Comparison of ENCODE assay signal across 8 cellular contexts in the genomic region with DNA sequence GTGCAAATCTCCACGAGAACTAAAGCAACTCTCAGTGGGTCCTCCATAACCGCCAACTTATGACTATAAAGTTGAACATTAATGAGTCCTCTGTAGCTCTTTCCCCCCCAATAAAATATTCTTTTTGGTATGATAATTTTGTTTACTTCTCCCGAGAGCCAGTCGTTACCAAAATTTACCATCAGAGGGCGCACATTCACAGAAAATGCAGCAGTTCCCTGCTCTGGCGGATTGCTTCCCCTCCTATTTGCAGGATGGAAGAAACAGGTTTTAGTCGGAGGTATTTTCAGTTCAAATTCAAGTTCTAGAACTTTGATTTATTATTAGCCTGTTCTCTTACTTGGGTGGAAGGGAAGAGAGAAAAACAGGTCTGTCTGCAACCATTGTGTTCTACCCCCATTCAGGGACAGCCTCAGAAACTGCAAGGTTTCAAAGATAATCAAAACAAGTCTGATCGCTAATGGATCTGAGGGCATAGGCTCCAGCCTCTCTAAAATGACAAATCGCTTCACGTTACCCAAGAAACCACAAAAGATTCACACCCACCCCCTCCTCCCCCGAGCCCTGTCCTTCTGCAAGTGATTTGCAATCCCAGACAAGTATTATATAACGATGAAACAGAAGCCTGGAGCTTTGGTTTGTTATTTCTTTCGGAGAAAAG.
DNase-seq lines count a peak whose midpoint lies in the region; ATAC-seq and TF ChIP-seq lines count a peak whose summit lies in the region.

No MANE protein-coding gene starts in this region.

- H4K20me1 ChIP-seq in SU-DHL-6 (ENCODE audit: low read depth, low read length), result no peaks in the 10 kb centered on the region

- TF ChIP-seq CTCF in natural killer cell (IDR thresholded peaks at IDR 0.05) (peak; percentile 69), SU-DHL-6 (IDR thresholded peaks at IDR 0.05; ENCODE audit: insufficient read depth, low read length, poor library complexity, severe bottlenecking) (peak; percentile 46)

- H3F3A ChIP-seq in SU-DHL-6 (ENCODE audit: insufficient read depth), result no peaks in the 10 kb centered on the region

- intact Hi-C loops in natural killer cell (cut with micrococcal nuclease), result loop anchor here (1.0 kb wide), 1 partner anchor 950 kb away; no protein-coding TSS in a partner anchor
- intact Hi-C loops in sciatic nerve (cut with DNase I), result loop anchor here (5.0 kb wide), 1 partner anchor 1292 kb away; no protein-coding TSS in a partner anchor

- no peaks in the 10 kb centered on the region for H3K9me3 Mint-ChIP-seq in natural killer cell
- H3K9me3 Mint-ChIP-seq in natural killer cell treated with Interleukin-12 subunit alpha and Interleukin-12 subunit beta and Interleukin-15 and Interleukin-18, amount 100 ng/mL, for 72 hours, result no peaks in the 10 kb centered on the region

- no peak overlapping the region for H3K4me2 ChIP-seq in SU-DHL-6 (ENCODE audit: low read depth, low read length, poor library complexity, severe bottlenecking)

- peaks cover 36 to 62% of the 10 kb centered on the region in 2 donors for H3K27me3 Mint-ChIP-seq in natural killer cell (ENCODE audit: low read depth in 2 of 2)
- H3K27me3 Mint-ChIP-seq in natural killer cell treated with Interleukin-12 subunit alpha and Interleukin-12 subunit beta and Interleukin-15 and Interleukin-18, amount 100 ng/mL, for 72 hours, result peaks cover 32 to 33% of the 10 kb centered on the region in 2 donors

- H3K4me3 ChIP-seq in SU-DHL-6 (ENCODE audit: insufficient read depth, low read length, poor library complexity, severe bottlenecking), result no peak overlapping the region

- H3K36me3 Mint-ChIP-seq in natural killer cell, result no peaks in the 10 kb centered on the region
- no peaks in the 10 kb centered on the region for H3K36me3 Mint-ChIP-seq in natural killer cell treated with Interleukin-12 subunit alpha and Interleukin-12 subunit beta and Interleukin-15 and Interleukin-18, amount 100 ng/mL, for 72 hours

- no peaks in the 10 kb centered on the region for H3K36me3 ChIP-seq in SU-DHL-6 (ENCODE audit: low read length)

- H3K79me2 ChIP-seq in SU-DHL-6 (ENCODE audit: insufficient read depth, low read length), result no peaks in the 10 kb centered on the region

- no peak overlapping the region for H3K9ac ChIP-seq in SU-DHL-6 (ENCODE audit: low read length)

- DNase-seq in natural killer cell (peak; percentile 16), NAMALWA (ENCODE audit: low spot score) (peak; percentile 64), amniotic stem cell (lab: John Stamatoyannopoulos, UW) (peak; percentile 1), hepatic stellate cell (ENCODE audit: low spot score) (peak; percentile 19), sciatic nerve (ENCODE audit: low spot score) (peak; percentile 78)
- no peak for DNase-seq in natural killer cell treated with Interleukin-12 subunit alpha and Interleukin-12 subunit beta and Interleukin-15 and Interleukin-18, amount 100 ng/mL, for 72 hours (ENCODE audit: low spot score)

- H3K27ac ChIP-seq in SU-DHL-6 (ENCODE audit: low read depth, low read length), result no peak overlapping the region

- no peaks in the 10 kb centered on the region for H3K4me1 Mint-ChIP-seq in natural killer cell
- H3K4me1 Mint-ChIP-seq in natural killer cell treated with Interleukin-12 subunit alpha and Interleukin-12 subunit beta and Interleukin-15 and Interleukin-18, amount 100 ng/mL, for 72 hours (ENCODE audit: low read depth in 2 of 2), result peaks cover 6 to 15% of the 10 kb centered on the region in 2 donors

- H3K9me3 ChIP-seq in SU-DHL-6 (ENCODE audit: insufficient read depth, low read length), result no peaks in the 10 kb centered on the region

- H3K9me2 ChIP-seq in SU-DHL-6 (replicated peaks; ENCODE audit: insufficient read depth, low read length), result no peaks in the 10 kb centered on the region

- no peak overlapping the region for H2AFZ ChIP-seq in SU-DHL-6 (ENCODE audit: low read depth, low read length, severe bottlenecking)

- ATAC-seq in natural killer cell (peak in 2 of 3 donors; percentile 54 to 61), sciatic nerve (peak; percentile 75), HG02798 (IDR thresholded peaks at IDR 0.05; ENCODE audit: poor library complexity, unreplicated experiment) (no peak)
- no peak for ATAC-seq in natural killer cell treated with Interleukin-12 subunit alpha and Interleukin-12 subunit beta and Interleukin-15 and Interleukin-18, amount 100 ng/mL, for 72 hours

- no peaks in the 10 kb centered on the region for H3K27me3 ChIP-seq in SU-DHL-6 (ENCODE audit: low read length)

- H3K4me3 Mint-ChIP-seq in natural killer cell, result no peak overlapping the region
- H3K4me3 Mint-ChIP-seq in natural killer cell treated with Interleukin-12 subunit alpha and Interleukin-12 subunit beta and Interleukin-15 and Interleukin-18, amount 100 ng/mL, for 72 hours, result no peak overlapping the region

- no peak overlapping the region for H3K27ac Mint-ChIP-seq in natural killer cell
- H3K27ac Mint-ChIP-seq in natural killer cell treated with Interleukin-12 subunit alpha and Interleukin-12 subunit beta and Interleukin-15 and Interleukin-18, amount 100 ng/mL, for 72 hours, result no peak overlapping the region

Comparison
In these comparisons a context has a peak if more than half of its experiments do, and no peak if none do; other contexts are left out.
1. ATAC-seq: peak in natural killer cell (2 of 3) and sciatic nerve (single experiment); none in natural killer cell treated with Interleukin-12 subunit alpha and Interleukin-12 subunit beta and Interleukin-15 and Interleukin-18, amount 100 ng/mL, for 72 hours (0 of 2) and HG02798 (single experiment).